ENCODE assay signal across 28 cellular contexts in genomic region chr2:240121190-240121589, GRCh38. TPM values are rescaled to one million over a fixed set of nuclear protein-coding genes. Genes with fewer than 3 reads are reported as not detected.
DNase-seq lines count a peak whose midpoint lies in the region; ATAC-seq and TF ChIP-seq lines count a peak whose summit lies in the region.
"Had no signal": no experiment of that assay in that cellular context is flagged by ENCODE, and none has a peak within 500 bp of the region (broad histone marks: within the 10 kb centered on the region; RNA-seq: fewer than 3 reads in every experiment).

No MANE protein-coding gene starts in this region.

- DNase-seq in activated CD4-positive, CD25-positive, alpha-beta regulatory T cell treated with anti-CD3 and anti-CD28 coated beads, Interleukin-2, amount 50 U/mL, for 72 hours: no peak
- peak; percentile 33 for DNase-seq in stimulated activated CD4-positive, alpha-beta T cell treated with anti-CD3 and anti-CD28 coated beads, Interleukin-4, amount 100 ng/mL, for 24 hours
- DNase-seq in stimulated activated CD4-positive, alpha-beta T cell treated with anti-CD3 and anti-CD28 coated beads, Interleukin-2, amount 100 ng/mL, for 48 hours: no peak
- DNase-seq in NCI-H526 treated with DMSO at 0.1 percent for 48 hours (lab: John Stamatoyannopoulos, UW) (peak; percentile 12), DMS 273 (lab: John Stamatoyannopoulos, UW; ENCODE audit: unreplicated experiment) (no peak), HuH-7.5 (ENCODE audit: low spot score) (no peak), thyroid gland (no peak)
- DNase-seq: activated CD4-positive, alpha-beta T cell treated with anti-CD3 and anti-CD28 coated beads, Interleukin-2, amount 50 U/mL, for 4 hours; adrenal gland; CD4-positive, alpha-beta T cell; colonic mucosa; esophagus squamous epithelium; mucosa of descending colon; NCI-H1436; NCI-H510A; nephron progenitor cell; stimulated activated naive CD4-positive, alpha-beta T cell; T-helper 17 cell had no signal

- 65 to 69% methylated on average over 4 of the region's 4 CpGs for WGBS in thyroid gland, 2 donors

- H3K4me1 ChIP-seq in thyroid gland: no peaks in the 10 kb centered on the region
- H3K4me1 ChIP-seq: adrenal gland, colonic mucosa, esophagus squamous epithelium, gastroesophageal sphincter, HAP-1 had no signal

- H3K4me3 ChIP-seq in thyroid gland (replicated peaks in 1 of 3): no peak overlapping the region
- H3K4me3 ChIP-seq: adrenal gland, colonic mucosa, esophagus squamous epithelium, gastroesophageal sphincter, HAP-1, mucosa of descending colon had no signal

- ATAC-seq in activated CD4-positive, CD25-positive, alpha-beta regulatory T cell treated with anti-CD3 and anti-CD28 coated beads, Interleukin-2, amount 50 U/mL, for 24 hours: peak; percentile 64 to 81
- ATAC-seq: gastroesophageal sphincter, mucosa of descending colon, sciatic nerve, T-helper 17 cell had no signal

- TF ChIP-seq CTCF in thyroid gland (IDR thresholded peaks at IDR 0.05): no peak

- H3K36me3 ChIP-seq in thyroid gland: no peaks in the 10 kb centered on the region
- H3K36me3 ChIP-seq: adrenal gland, colonic mucosa, HAP-1 had no signal

- H3K27me3 ChIP-seq in thyroid gland: no peaks in the 10 kb centered on the region
- H3K27me3 ChIP-seq: adrenal gland, colonic mucosa, esophagus squamous epithelium, gastroesophageal sphincter had no signal

- H3K27ac ChIP-seq in thyroid gland: no peak overlapping the region
- H3K27ac ChIP-seq: 22Rv1, adrenal gland, colonic mucosa, esophagus squamous epithelium, gastroesophageal sphincter had no signal

- no peaks in the 10 kb centered on the region for H3K9me3 ChIP-seq in thyroid gland
- H3K9me3 ChIP-seq: adrenal gland, colonic mucosa, esophagus squamous epithelium, HAP-1, mucosa of descending colon had no signal

- TF ChIP-seq POLR2A in thyroid gland (IDR thresholded peaks at IDR 0.05): no peak

- intact Hi-C loops in thyroid gland (cut with DNase I): no loop called here

RNA-seq across cellular contexts. Expression of gene COPS9, which starts 14.9 kb away (rescaled TPM):
- 100 to 1,000 TPM in 3 of 4 donors, 10 to 100 TPM in 1; 63.6 to 965 (median 239) TPM for total RNA-seq in thyroid gland

RNA-seq across cellular contexts. Expression of gene OTOS, which starts 19.3 kb away (rescaled TPM):
- 10 to 100 TPM in 3 of 4 donors, 1 to 10 TPM in 1; 4.3 to 62.8 (median 22.1) TPM for total RNA-seq in thyroid gland
- total RNA-seq: activated T-helper 1 cell treated with anti-CD3 and anti-CD28 coated beads, Interleukin-12 subunit alpha, Interleukin-12 subunit beta, Interleukin-2, Interleukin-4 antibody, amounts not matched to agents 30 ng/mL and 10 ng/mL and 1 ng/mL, durations not matched to agents 14 hours and 24 hours and 36 hours; adrenal gland; bronchial epithelial cell; CD4-positive, alpha-beta T cell; colonic mucosa; esophagus squamous epithelium; G401; gastroesophageal sphincter; lower leg skin; MCF 10A; mucosa of descending colon; sciatic nerve; T-helper 17 cell had no signal

Comparison
In these comparisons a context has a peak if more than half of its experiments do, and no peak if none do; other contexts are left out.
1. DNase-seq: peak in stimulated activated CD4-positive, alpha-beta T cell treated with anti-CD3 and anti-CD28 coated beads, Interleukin-4, amount 100 ng/mL, for 24 hours (single experiment) and NCI-H526 treated with DMSO at 0.1 percent for 48 hours (single experiment); none in activated CD4-positive, CD25-positive, alpha-beta regulatory T cell treated with anti-CD3 and anti-CD28 coated beads, Interleukin-2, amount 50 U/mL, for 72 hours (single experiment), stimulated activated CD4-positive, alpha-beta T cell treated with anti-CD3 and anti-CD28 coated beads, Interleukin-2, amount 100 ng/mL, for 48 hours (0 of 2), DMS 273 (single experiment), HuH-7.5 (single experiment) and thyroid gland (0 of 2).